31 cellular contexts compared by ENCODE assay signal in genomic region chr11:78588517-78588916, GRCh38.
"Had no signal": no experiment of that assay in that cellular context is flagged by ENCODE, and none has a peak within 500 bp of the region (broad histone marks: within the 10 kb centered on the region; RNA-seq: fewer than 3 reads in every experiment).

No MANE protein-coding gene starts in this region.

- H3K36me3 Mint-ChIP-seq: stimulated activated effector memory CD8-positive, alpha-beta T cell treated with anti-CD3 and anti-CD28 coated beads, Interleukin-12 subunit alpha, Interleukin-12 subunit beta, amount 100 ng/mL, for 72 hours had no signal

- H3K9me3 ChIP-seq: neutrophil had no signal

- H3K9ac ChIP-seq: neural progenitor cell, parathyroid adenoma had no signal

- H2AFZ ChIP-seq: neural progenitor cell, parathyroid adenoma had no signal

- ATAC-seq: left colon; left lung; lower lobe of right lung; natural killer cell; stimulated activated effector memory CD8-positive, alpha-beta T cell treated with anti-CD3 and anti-CD28 coated beads, Interleukin-12 subunit alpha, Interleukin-12 subunit beta, amount 100 ng/mL, for 72 hours; upper lobe of right lung had no signal

- H3K27me3 Mint-ChIP-seq: progenitor cell of endocrine pancreas had no signal

- H3K27ac ChIP-seq: left lung, lower lobe of right lung, neural progenitor cell, neutrophil, parathyroid adenoma, right atrium auricular region, sigmoid colon, spleen, suprapubic skin, thoracic aorta, tibial artery, upper lobe of right lung had no signal

- H3K4me3 ChIP-seq: left lung, lower lobe of right lung, neural progenitor cell, right atrium auricular region, sigmoid colon, spleen, suprapubic skin, thoracic aorta, tibial artery, upper lobe of right lung had no signal

- H3K4me3 Mint-ChIP-seq: mesothelial cell of epicardium; naive B cell; natural killer cell; nephron progenitor cell; neural progenitor cell; stimulated activated effector memory CD8-positive, alpha-beta T cell treated with anti-CD3 and anti-CD28 coated beads, Interleukin-12 subunit alpha, Interleukin-12 subunit beta, amount 100 ng/mL, for 72 hours; stimulated activated naive CD8-positive, alpha-beta T cell treated with anti-CD3 and anti-CD28 coated beads, Interleukin-15, Interleukin-2, amounts not matched to agents 100 ng/mL and 50 ng/mL, for 24 hours had no signal

- DNase-seq: hippocampal formation; kidney; left colon; left lung; lower lobe of right lung; mammary epithelial cell; mesenchymal stem cell; naive B cell; natural killer cell; nephron progenitor cell; occipital lobe; sigmoid colon; small intestine; spleen; stimulated activated CD4-positive, alpha-beta T cell treated with anti-CD3 and anti-CD28 coated beads, Interleukin-4, amount 100 ng/mL, for 24 hours; stimulated activated naive CD4-positive, alpha-beta T cell; tibial artery; trophoblast cell; upper lobe of right lung had no signal

- H3K27ac Mint-ChIP-seq: mesothelial cell of epicardium; natural killer cell; nephron progenitor cell; neural progenitor cell; progenitor cell of endocrine pancreas; stimulated activated effector memory CD8-positive, alpha-beta T cell treated with anti-CD3 and anti-CD28 coated beads, Interleukin-12 subunit alpha, Interleukin-12 subunit beta, amount 100 ng/mL, for 72 hours; stimulated activated naive CD8-positive, alpha-beta T cell treated with anti-CD3 and anti-CD28 coated beads, Interleukin-15, Interleukin-2, amounts not matched to agents 100 ng/mL and 50 ng/mL, for 24 hours had no signal

- H3K79me2 ChIP-seq: parathyroid adenoma had no signal

- H3K4me1 Mint-ChIP-seq: naive B cell; natural killer cell; neural progenitor cell; stimulated activated effector memory CD8-positive, alpha-beta T cell treated with anti-CD3 and anti-CD28 coated beads, Interleukin-12 subunit alpha, Interleukin-12 subunit beta, amount 100 ng/mL, for 72 hours had no signal

- H3K4me2 ChIP-seq: neural progenitor cell had no signal

- H3K27me3 ChIP-seq: left lung, neural progenitor cell, neutrophil, right atrium auricular region, sigmoid colon, spleen, suprapubic skin, tibial artery, upper lobe of right lung had no signal

- H3K4me1 ChIP-seq: left lung, lower lobe of right lung, neural progenitor cell, parathyroid adenoma, right atrium auricular region, sigmoid colon, spleen, suprapubic skin, tibial artery, upper lobe of right lung had no signal

- FAIRE-seq: islet of Langerhans, kidney, small intestine, urothelium cell line had no signal

- H3K36me3 ChIP-seq: left lung, lower lobe of right lung, neural progenitor cell, neutrophil, right atrium auricular region, sigmoid colon, spleen, suprapubic skin, thoracic aorta, tibial artery, upper lobe of right lung had no signal
